In the genomic region with DNA sequence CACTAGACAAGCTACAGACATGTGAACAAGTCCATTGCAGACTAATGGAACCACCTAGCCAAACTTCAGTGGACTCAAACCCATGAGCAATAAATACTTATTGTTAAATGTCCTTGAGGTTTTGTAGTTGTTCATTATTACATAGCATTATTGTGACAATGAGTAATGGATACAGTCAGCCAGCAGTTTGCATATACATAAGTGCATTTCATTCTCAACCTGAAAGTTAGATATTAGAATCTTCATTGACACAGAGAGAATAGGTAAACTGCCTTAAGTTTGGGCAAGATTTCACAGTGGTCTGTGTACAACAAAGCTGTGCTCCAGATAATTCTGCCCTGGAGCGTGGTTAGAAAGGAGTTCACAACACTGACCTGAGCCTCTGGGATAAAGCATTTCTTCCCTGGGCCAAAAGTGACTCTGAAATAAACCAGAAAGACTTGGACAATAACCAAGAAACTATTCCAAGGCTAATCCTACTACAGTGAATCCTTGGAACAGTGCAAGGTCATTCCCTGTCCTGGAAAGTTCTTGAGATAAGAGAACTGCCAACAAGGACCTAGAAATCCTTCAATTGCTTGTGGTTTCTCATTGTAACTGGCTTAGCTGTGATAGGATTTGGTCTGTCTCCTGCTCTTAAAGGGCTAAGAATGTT, we compare ENCODE assay signal across 1 cellular context.
TF ChIP-seq lines count a peak whose summit lies in the region.

No MANE protein-coding gene starts in this region.

TF ChIP-seq in HCT116, 20 proteins besides CTCF, POLR2A, EP300 and RAD21 (continued from another document):
- TF ChIP-seq EGR1 (IDR thresholded peaks at IDR 0.05; ENCODE audit: low read depth): no peak
- TF ChIP-seq CBX3 (IDR thresholded peaks at IDR 0.05; ENCODE audit: low read depth): no peak
- TF ChIP-seq FOSL1 (IDR thresholded peaks at IDR 0.05; ENCODE audit: low read depth): no peak
- no peak for TF ChIP-seq ZFX (IDR thresholded peaks at IDR 0.05)
- TF ChIP-seq, protein P1, sequence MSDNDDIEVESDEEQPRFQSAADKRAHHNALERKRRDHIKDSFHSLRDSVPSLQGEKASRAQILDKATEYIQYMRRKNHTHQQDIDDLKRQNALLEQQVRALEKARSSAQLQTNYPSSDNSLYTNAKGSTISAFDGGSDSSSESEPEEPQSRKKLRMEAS (IDR thresholded peaks at IDR 0.05): no peak
- TF ChIP-seq POLR2AphosphoS5 (IDR thresholded peaks at IDR 0.05; ENCODE audit: low read depth, low read length): no peak
